ENCODE assay signal across 8 cellular contexts in the genomic region with DNA sequence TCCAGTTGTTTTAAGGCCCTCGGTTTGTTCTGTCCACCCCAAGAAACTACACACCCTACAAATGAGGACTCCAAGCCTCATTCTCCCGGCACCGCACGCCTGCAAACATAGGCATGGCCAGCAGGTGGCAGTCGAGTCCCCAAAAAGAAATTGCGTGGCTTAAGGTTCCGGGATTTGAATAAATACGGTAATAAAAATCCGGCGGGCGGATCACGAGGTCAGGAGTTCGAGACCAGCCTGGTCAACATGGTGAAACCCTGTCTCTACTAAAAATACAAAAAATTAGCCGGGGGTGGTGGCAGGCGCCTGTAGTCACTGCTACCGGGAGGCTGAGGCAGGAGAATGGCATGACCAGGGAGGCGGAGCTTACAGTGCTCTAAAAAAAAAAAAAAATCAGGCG. TPM values are rescaled to one million over a fixed set of nuclear protein-coding genes. Genes with fewer than 3 reads are reported as not detected.
DNase-seq lines count a peak whose midpoint lies in the region; ATAC-seq, FAIRE-seq and TF ChIP-seq lines count a peak whose summit lies in the region.

No MANE protein-coding gene starts in this region.

- H3K4me3 Mint-ChIP-seq in chondrocyte (ENCODE audit: unreplicated experiment) = no peak overlapping the region

- intact Hi-C loops in lower lobe of right lung (cut with DNase I) = no loop called here

- H3K36me3 ChIP-seq in BE2C (no peaks in the 10 kb centered on the region), lower lobe of right lung (no peaks in the 10 kb centered on the region)

- no peaks in the 10 kb centered on the region for H3K27me3 Mint-ChIP-seq in chondrocyte (ENCODE audit: low read depth)

- H3K9me3 ChIP-seq in BE2C (no peaks in the 10 kb centered on the region), lower lobe of right lung (no peaks in the 10 kb centered on the region)

- FAIRE-seq in urothelium cell line (lab: Jason Lieb, UNC) = no peak

- peaks cover 21% of the 10 kb centered on the region for H3K4me1 Mint-ChIP-seq in chondrocyte (ENCODE audit: low read depth)

- no peaks in the 10 kb centered on the region for H3K36me3 Mint-ChIP-seq in chondrocyte (ENCODE audit: low read depth)

- peak; percentile 46 for TF ChIP-seq CTCF in BE2C (IDR thresholded peaks at IDR 0.05; ENCODE audit: low read depth, low read length)
- TF ChIP-seq CTCF in chondrocyte (IDR thresholded peaks at IDR 0.05) = peak; percentile 90
- TF ChIP-seq CTCF in lower lobe of right lung (IDR thresholded peaks at IDR 0.05) = peak; percentile 85

- no peak for DNase-seq in BE2C
- DNase-seq in NCI-H1092 (lab: John Stamatoyannopoulos, UW) = peak; percentile 13
- DNase-seq in activated CD4-positive, alpha-beta T cell treated with anti-CD3 and anti-CD28 coated beads for 4 hours = peak; percentile 70 to 81
- DNase-seq in chondrocyte (ENCODE audit: low spot score) = no peak
- peak; percentile 83 for DNase-seq in lower lobe of right lung
- DNase-seq in stimulated activated CD8-positive, alpha-beta memory T cell treated with anti-CD3 and anti-CD28 coated beads, Interleukin-15, amount 100 ng/mL, for 4 hours (ENCODE audit: low read depth in 2 of 2) = peak; percentile 32 to 60
- no peak for DNase-seq in urothelium cell line (ENCODE audit: low spot score)

- H3K4me3 ChIP-seq in BE2C (ENCODE audit: low read depth, low read length) (no peak overlapping the region), lower lobe of right lung (no peak overlapping the region)

- H3K4me1 ChIP-seq in BE2C (no peaks in the 10 kb centered on the region), lower lobe of right lung (peaks cover 19% of the 10 kb centered on the region)

- peaks cover 2% of the 10 kb centered on the region for H3K9me3 Mint-ChIP-seq in chondrocyte (ENCODE audit: low read depth)

- no peaks in the 10 kb centered on the region for H3K27me3 ChIP-seq in BE2C
- no peaks in the 10 kb centered on the region for H3K27me3 ChIP-seq in lower lobe of right lung (ENCODE audit: low read depth)

- H3K27ac ChIP-seq in lower lobe of right lung = no peak overlapping the region

- no peak overlapping the region for H3K27ac Mint-ChIP-seq in chondrocyte (ENCODE audit: unreplicated experiment)

- ATAC-seq in GM19463 (IDR thresholded peaks at IDR 0.05; ENCODE audit: unreplicated experiment) (peak; percentile 44), lower lobe of right lung (peak; percentile 63 to 83)

RNA-seq across cellular contexts. Expression of gene CSF2RA, which starts 21.8 kb away (rescaled TPM):
- polyA plus RNA-seq in BE2C (2012; ENCODE audit: insufficient read depth, insufficient read length, low read depth) = not detected
- 0.75 to 0.80 TPM in 2 of 3 replicates, not detected in the other for total RNA-seq in chondrocyte
- total RNA-seq in lower lobe of right lung = 57.1 TPM

RNA-seq across cellular contexts. Expression of gene CRLF2, which starts 34.4 kb away (rescaled TPM):
- not detected for polyA plus RNA-seq in BE2C (2012; ENCODE audit: insufficient read depth, insufficient read length, low read depth)
- total RNA-seq in chondrocyte = not detected in 3 replicates
- total RNA-seq in lower lobe of right lung = 1.3 TPM

Comparison
In these comparisons a context has a peak if more than half of its experiments do, and no peak if none do; other contexts are left out.
1. DNase-seq: peak in NCI-H1092 (single experiment), activated CD4-positive, alpha-beta T cell treated with anti-CD3 and anti-CD28 coated beads for 4 hours (2 of 2), lower lobe of right lung (single experiment) and stimulated activated CD8-positive, alpha-beta memory T cell treated with anti-CD3 and anti-CD28 coated beads, Interleukin-15, amount 100 ng/mL, for 4 hours (2 of 2); none in BE2C (single experiment), chondrocyte (single experiment) and urothelium cell line (single experiment).
2. RNA of gene CSF2RA, which starts 21.8 kb away (total RNA-seq): 57.1 TPM in lower lobe of right lung (single experiment); 0.75 to 0.80 TPM in chondrocyte; every median in the first group is over 10 times any median in the second.
3. Peak in every context shown above with its lines, with median percentiles within 50 percentile points of each other: CTCF ChIP-seq.